In genomic region chr1:7299994-7300393, GRCh38 we compare ENCODE assay signal across 8 cellular contexts.
DNase-seq lines count a peak whose midpoint lies in the region; ATAC-seq and TF ChIP-seq lines count a peak whose summit lies in the region.

No MANE protein-coding gene starts in this region.

- TF ChIP-seq POLR2A in stomach (IDR thresholded peaks at IDR 0.05) (no peak), body of pancreas (IDR thresholded peaks at IDR 0.05) (no peak)

- peak overlapping the region in 4 of 5 donors; percentile 66 to 80 (median 78) for H3K27ac ChIP-seq in stomach
- no peak overlapping the region for H3K27ac ChIP-seq in body of pancreas
- no peak overlapping the region for H3K27ac ChIP-seq in CD8-positive, alpha-beta T cell (ENCODE audit: low read depth, low read length)

- DNase-seq in HCEC 1CT (peak; percentile 94), adipocyte (ENCODE audit: low read depth) (peak; percentile 86), fibroblast of villous mesenchyme (ENCODE audit: low read depth) (peak; percentile 77), stomach (no peak), body of pancreas (no peak), GM20000 (ENCODE audit: low spot score) (no peak), NCI-H345 (lab: John Stamatoyannopoulos, UW) (no peak)
- DNase-seq in CD8-positive, alpha-beta T cell, result no peak

- peaks cover 19% of the 10 kb centered on the region for H3K27me3 Mint-ChIP-seq in CD8-positive, alpha-beta T cell (ENCODE audit: low read depth)

- peaks cover 7% of the 10 kb centered on the region for H3K9me3 Mint-ChIP-seq in CD8-positive, alpha-beta T cell

- POLR2A ChIA-PET in CD8-positive, alpha-beta T cell (lab: Charles Lee), result no interaction called here

- intact Hi-C loops in stomach (cut with DNase I; ENCODE audit: low total_unique reads) (no loop called here), body of pancreas (cut with DNase I) (no loop called here)
- intact Hi-C loops in CD8-positive, alpha-beta T cell (cut with DNase I, micrococcal nuclease), result no loop called here

- H3K36me3 ChIP-seq in adipocyte (ENCODE audit: control insufficient read depth, insufficient read depth, low read length, severe bottlenecking) (no peaks in the 10 kb centered on the region), stomach (no peaks in the 10 kb centered on the region), body of pancreas (replicated peaks in 1 of 2; ENCODE audit: insufficient read depth in 1 of 2, low read depth in 2 of 2) (no peaks in the 10 kb centered on the region)
- no peaks in the 10 kb centered on the region for H3K36me3 ChIP-seq in CD8-positive, alpha-beta T cell (ENCODE audit: insufficient read depth, low read length)

- WGBS in stomach, 5 donors, result 55 to 80% (median 74%) methylated on average over 2 of the region's 2 CpGs
- 77 to 84% methylated on average over 2 of the region's 2 CpGs for WGBS in body of pancreas, 2 donors

- ATAC-seq in body of pancreas, result no peak
- no peak for ATAC-seq in CD8-positive, alpha-beta T cell

- no peak overlapping the region for H3K27ac Mint-ChIP-seq in CD8-positive, alpha-beta T cell

- peak overlapping the region; percentile 37 for H3K9ac ChIP-seq in adipocyte (ENCODE audit: low read length)

- H3K4me3 ChIP-seq in adipocyte (ENCODE audit: low read length) (peak overlapping the region; percentile 58), fibroblast of villous mesenchyme (ENCODE audit: low read depth, low read length) (no peak overlapping the region), stomach (no peak overlapping the region), body of pancreas (no peak overlapping the region)
- H3K4me3 ChIP-seq in CD8-positive, alpha-beta T cell (ENCODE audit: low read depth, low read length), result no peak overlapping the region

- TF ChIP-seq EP300 in stomach (IDR thresholded peaks at IDR 0.05), result no peak

- CTCF ChIA-PET in CD8-positive, alpha-beta T cell (lab: Charles Lee), result no interaction called here

- peaks cover 38% of the 10 kb centered on the region for H3K4me1 ChIP-seq in adipocyte (ENCODE audit: control insufficient read depth, insufficient read depth, low read length)
- peaks cover 8 to 32% (median 19%) of the 10 kb centered on the region in 4 donors for H3K4me1 ChIP-seq in stomach
- no peaks in the 10 kb centered on the region for H3K4me1 ChIP-seq in body of pancreas
- H3K4me1 ChIP-seq in CD8-positive, alpha-beta T cell (ENCODE audit: insufficient read depth, low read length), result no peaks in the 10 kb centered on the region

- no peaks in the 10 kb centered on the region for H3K4me1 Mint-ChIP-seq in CD8-positive, alpha-beta T cell (ENCODE audit: low read depth)

- no peak overlapping the region for H3K4me3 Mint-ChIP-seq in CD8-positive, alpha-beta T cell

- TF ChIP-seq CTCF in fibroblast of villous mesenchyme (IDR thresholded peaks at IDR 0.05; ENCODE audit: insufficient read depth, low read depth, low read length) (no peak), stomach (IDR thresholded peaks at IDR 0.05) (no peak), body of pancreas (IDR thresholded peaks at IDR 0.05) (no peak), GM20000 (IDR thresholded peaks at IDR 0.05; ENCODE audit: extremely low read depth, missing control alignments) (no peak)
- TF ChIP-seq CTCF in CD8-positive, alpha-beta T cell (IDR thresholded peaks at IDR 0.05), result no peak

- H3K9me3 ChIP-seq in adipocyte (ENCODE audit: control insufficient read depth, low read length) (peaks cover 8% of the 10 kb centered on the region), stomach (peaks cover 0 to 7% (median 0%) of the 10 kb centered on the region in 4 donors), body of pancreas (no peaks in the 10 kb centered on the region)
- H3K9me3 ChIP-seq in CD8-positive, alpha-beta T cell (ENCODE audit: low read length), result no peaks in the 10 kb centered on the region

- no peaks in the 10 kb centered on the region for H3K36me3 Mint-ChIP-seq in CD8-positive, alpha-beta T cell

- no peaks in the 10 kb centered on the region for H3K27me3 ChIP-seq in adipocyte (replicated peaks; ENCODE audit: control insufficient read depth, insufficient read depth, low read length)
- H3K27me3 ChIP-seq in stomach, result no peaks in the 10 kb centered on the region
- no peaks in the 10 kb centered on the region for H3K27me3 ChIP-seq in body of pancreas
- no peaks in the 10 kb centered on the region for H3K27me3 ChIP-seq in CD8-positive, alpha-beta T cell (ENCODE audit: insufficient read depth, low read length)

Comparison
In these comparisons a context has a peak if more than half of its experiments do, and no peak if none do; other contexts are left out.
1. DNase-seq: peak in HCEC 1CT (single experiment), adipocyte (single experiment) and fibroblast of villous mesenchyme (single experiment); none in stomach (single experiment), body of pancreas (0 of 4), GM20000 (single experiment), CD8-positive, alpha-beta T cell (0 of 7) and NCI-H345 (single experiment).
2. H3K27ac ChIP-seq: peak in stomach (4 of 5); none in body of pancreas (0 of 4) and CD8-positive, alpha-beta T cell (single experiment).